In the genomic region with DNA sequence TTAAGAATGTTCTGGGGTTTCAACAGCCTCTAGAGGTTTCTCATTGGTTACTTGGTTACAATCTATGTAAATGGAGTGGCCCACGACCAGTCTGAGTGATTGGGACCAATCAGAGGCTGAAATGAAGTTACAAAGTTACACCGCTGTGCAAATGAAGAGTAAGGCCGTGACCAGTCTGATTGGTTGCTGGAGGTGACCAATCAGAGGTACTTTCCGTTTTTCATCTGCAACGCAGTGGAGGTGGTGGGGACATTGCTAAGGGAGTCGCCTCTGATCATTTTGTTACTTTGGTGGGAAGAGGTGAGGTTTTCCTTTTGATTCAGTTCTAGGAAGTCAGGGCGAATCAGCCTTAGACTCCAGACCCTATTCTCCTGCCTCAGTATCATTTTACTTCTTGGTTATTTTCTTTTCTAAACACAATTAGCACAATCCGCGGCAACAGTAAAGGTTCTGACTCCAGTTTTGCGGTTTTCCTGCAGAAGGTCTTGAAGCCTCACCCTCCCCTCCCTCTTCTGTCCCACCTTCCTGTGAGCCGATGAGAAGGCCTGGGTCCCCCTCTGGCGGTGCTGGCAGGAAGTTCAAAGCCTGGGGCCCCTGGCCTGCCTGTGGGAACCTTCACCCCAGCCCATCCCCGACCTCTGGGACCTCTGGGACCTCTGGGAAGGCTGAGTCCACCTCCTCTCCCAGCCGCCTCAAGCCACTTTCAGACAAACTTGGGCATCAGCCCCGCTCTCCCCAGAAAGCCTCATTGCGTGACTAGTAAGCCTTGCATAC, we compare ENCODE assay signal across 10 cellular contexts. TPM values are rescaled to one million over a fixed set of nuclear protein-coding genes. Genes with fewer than 3 reads are reported as not detected.
DNase-seq lines count a peak whose midpoint lies in the region; ATAC-seq and TF ChIP-seq lines count a peak whose summit lies in the region.
"Had no signal": no experiment of that assay in that cellular context is flagged by ENCODE, and none has a peak within 500 bp of the region (broad histone marks: within the 10 kb centered on the region; RNA-seq: fewer than 3 reads in every experiment).

No MANE protein-coding gene starts in this region.

- no peaks in the 10 kb centered on the region for H3K4me1 ChIP-seq in heart left ventricle
- H3K4me1 ChIP-seq: SJCRH30 had no signal

- peak overlapping the region; percentile 51 to 86 (median 80) for H3K27ac Mint-ChIP-seq in immature natural killer cell

- H3K9me3 ChIP-seq in heart left ventricle, result peaks cover 0 to 23% (median 0%) of the 10 kb centered on the region in 12 donors
- H3K9me3 ChIP-seq: SJCRH30 had no signal

- intact Hi-C loops in heart left ventricle (cut with DNase I), result no loop called here

- H3K36me3 ChIP-seq in heart left ventricle, result no peaks in the 10 kb centered on the region
- H3K36me3 ChIP-seq: SJCRH30 had no signal

- no peak overlapping the region for H3K4me3 ChIP-seq in heart left ventricle
- H3K4me3 ChIP-seq: SJCRH30 had no signal

- TF ChIP-seq CTCF in heart left ventricle (IDR thresholded peaks at IDR 0.05), result no peak

- WGBS in heart left ventricle, 4 donors, result 58 to 60% (median 59%) methylated on average over 16 of the region's 16 CpGs

- in situ Hi-C loops in SK-MEL-5 (cut with HindIII; ENCODE audit: low pct_unique_long_range_greater_than_20kb, low sequenced_read_pairs), result no loop called here

- H3K27ac ChIP-seq in heart left ventricle, result no peak overlapping the region
- H3K27ac ChIP-seq: SJCRH30 had no signal

- DNase-seq in SK-MEL-5 (ENCODE audit: low read depth, low spot score) (peak; percentile 4), immature natural killer cell (peak; percentile 39 to 58 (median 52)), HUDEP-2 (lab: John Stamatoyannopoulos, UW; ENCODE audit: unreplicated experiment in 76 of 76) (no peak), heart left ventricle (no peak), NCI-H1092 (lab: John Stamatoyannopoulos, UW) (no peak)
- DNase-seq in activated CD8-positive, alpha-beta memory T cell treated with anti-CD3 and anti-CD28 coated beads, Interleukin-2, amount 50 U/mL, for 4 hours, result peak; percentile 62
- DNase-seq in stimulated activated CD8-positive, alpha-beta memory T cell treated with anti-CD3 and anti-CD28 coated beads, Interleukin-7, amount 100 ng/mL, for 48 hours (ENCODE audit: extremely low read depth in 1 of 2, low read depth in 1 of 2), result peak; percentile 33 to 48
- DNase-seq: SJCRH30 had no signal

- H3K27me3 ChIP-seq in heart left ventricle, result peaks cover 0 to 7% (median 0%) of the 10 kb centered on the region in 9 donors

- peaks cover 0 to 1% (median 0%) of the 10 kb centered on the region in 6 donors for H3K9me3 Mint-ChIP-seq in immature natural killer cell

- no peak for ATAC-seq in HG03097 (IDR thresholded peaks at IDR 0.05; ENCODE audit: low FRiP score, unreplicated experiment)
- no peak for ATAC-seq in heart left ventricle
- ATAC-seq: HCT116 had no signal

- no peak for TF ChIP-seq POLR2A in heart left ventricle (IDR thresholded peaks at IDR 0.05)

- peak overlapping the region; percentile 65 to 78 (median 71) for H3K4me3 Mint-ChIP-seq in immature natural killer cell

- no peaks in the 10 kb centered on the region for H3K36me3 Mint-ChIP-seq in immature natural killer cell

- H3K4me1 Mint-ChIP-seq in immature natural killer cell, result peaks cover 13 to 22% of the 10 kb centered on the region in 2 donors

- H3K27me3 Mint-ChIP-seq in immature natural killer cell (ENCODE audit: low read depth in 3 of 3), result peaks cover 2 to 6% (median 3%) of the 10 kb centered on the region in 3 donors

RNA-seq across cellular contexts. Expression of a gene that starts 38.7 kb away (rescaled TPM):
- 0.03 TPM in 2 replicates for total RNA-seq in SK-MEL-5 (2014; rRNA removed; shearing (Covaris generic))
- 0.07 and 0.08 TPM in 2 replicates for polyA plus RNA-seq in SK-MEL-5 (2015; cell fraction: cytosol; rRNA removed)
- polyA plus RNA-seq in SK-MEL-5 (2015; cell fraction: nucleus; rRNA removed), result 0.96 and 2.1 TPM in 2 replicates
- polyA plus RNA-seq in immature natural killer cell (under 1 TPM in 1 of 3 donors, not detected in 2; 0.07 TPM), heart left ventricle (under 1 TPM; 0.06 to 0.30 TPM)
- total RNA-seq in heart left ventricle, result under 1 TPM in 8 of 9 donors, not detected in 1; 0.19 to 0.67 (median 0.52) TPM

Comparison
In these comparisons a context has a peak if more than half of its experiments do, and no peak if none do; other contexts are left out.
1. DNase-seq: peak in SK-MEL-5 (single experiment), activated CD8-positive, alpha-beta memory T cell treated with anti-CD3 and anti-CD28 coated beads, Interleukin-2, amount 50 U/mL, for 4 hours (single experiment), immature natural killer cell (3 of 3) and stimulated activated CD8-positive, alpha-beta memory T cell treated with anti-CD3 and anti-CD28 coated beads, Interleukin-7, amount 100 ng/mL, for 48 hours (2 of 2); none in HUDEP-2 (0 of 76), heart left ventricle (0 of 5) and NCI-H1092 (single experiment).